ENCODE assay signal across 8 cellular contexts in genomic region chr15:93072440-93073394, GRCh38. TPM values are rescaled to one million over a fixed set of nuclear protein-coding genes. Genes with fewer than 3 reads are reported as not detected.
DNase-seq lines count a peak whose midpoint lies in the region; ATAC-seq, FAIRE-seq and TF ChIP-seq lines count a peak whose summit lies in the region.

No MANE protein-coding gene starts in this region.

- no peaks in the 10 kb centered on the region for H3K27me3 ChIP-seq in ectodermal cell (ENCODE audit: control insufficient read depth, insufficient read depth, low read length, poor library complexity, severe bottlenecking)
- peaks cover 39% of the 10 kb centered on the region for H3K27me3 ChIP-seq in lower lobe of right lung (ENCODE audit: low read depth)
- no peaks in the 10 kb centered on the region for H3K27me3 ChIP-seq in testis

- H3K4me1 ChIP-seq in ectodermal cell (ENCODE audit: control insufficient read depth, insufficient read depth, low read length): peaks cover 60% of the 10 kb centered on the region
- peaks cover 15% of the 10 kb centered on the region for H3K4me1 ChIP-seq in lower lobe of right lung
- peaks cover 29% of the 10 kb centered on the region for H3K4me1 ChIP-seq in testis

- no peaks in the 10 kb centered on the region for H3K9me3 Mint-ChIP-seq in activated CD4-positive, alpha-beta T cell treated with anti-CD3 and anti-CD28 coated beads for 36 hours (ENCODE audit: low read depth)
- H3K9me3 Mint-ChIP-seq in activated CD4-positive, alpha-beta T cell treated with anti-CD3 and anti-CD28 coated beads, Interleukin-2, amount 10 ng/mL, durations not matched to agents 7 days and 5 days: no peaks in the 10 kb centered on the region

- H3K4me3 ChIP-seq in ectodermal cell (ENCODE audit: insufficient read depth, low read depth, low read length) (peak overlapping the region; percentile 64), lower lobe of right lung (peak overlapping the region; percentile 65), testis (peak overlapping the region; percentile 72 to 74)

- intact Hi-C loops in activated CD4-positive, alpha-beta T cell treated with anti-CD3 and anti-CD28 coated beads for 36 hours (cut with DNase I, micrococcal nuclease): no loop called here
- intact Hi-C loops in lower lobe of right lung (cut with DNase I): no loop called here
- intact Hi-C loops in testis (cut with DNase I; ENCODE audit: low total_unique reads): no loop called here

- peaks cover 8% of the 10 kb centered on the region for H3K36me3 ChIP-seq in ectodermal cell (ENCODE audit: control insufficient read depth, insufficient read depth, low read length)
- no peaks in the 10 kb centered on the region for H3K36me3 ChIP-seq in lower lobe of right lung
- H3K36me3 ChIP-seq in testis (ENCODE audit: low read depth, missing control alignments): no peaks in the 10 kb centered on the region

- H3K4me3 Mint-ChIP-seq in activated CD4-positive, alpha-beta T cell treated with anti-CD3 and anti-CD28 coated beads for 36 hours: peak overlapping the region; percentile 52
- H3K4me3 Mint-ChIP-seq in activated CD4-positive, alpha-beta T cell treated with anti-CD3 and anti-CD28 coated beads, Interleukin-2, amount 10 ng/mL, durations not matched to agents 7 days and 5 days: no peak overlapping the region

- H3K27ac ChIP-seq in ectodermal cell (ENCODE audit: insufficient read depth, low read depth, low read length, poor library complexity, severe bottlenecking) (peak overlapping the region; percentile 70), lower lobe of right lung (peak overlapping the region; percentile 61), testis (peak overlapping the region; percentile 74 to 85)

- no peak for FAIRE-seq in RCC 7860 (lab: Jason Lieb, UNC)

- WGBS in ectodermal cell, 2 experiments: 0% methylated on average over 92 of the region's 92 CpGs
- 1% methylated on average over 29 to 71 of the region's 92 CpGs for WGBS in testis, 2 donors

- H3K27ac Mint-ChIP-seq in activated CD4-positive, alpha-beta T cell treated with anti-CD3 and anti-CD28 coated beads for 36 hours: no peak overlapping the region
- H3K27ac Mint-ChIP-seq in activated CD4-positive, alpha-beta T cell treated with anti-CD3 and anti-CD28 coated beads, Interleukin-2, amount 10 ng/mL, durations not matched to agents 7 days and 5 days: no peak overlapping the region

- POLR2A ChIA-PET in activated CD4-positive, alpha-beta T cell treated with anti-CD3 and anti-CD28 coated beads for 36 hours (lab: Charles Lee): no interaction called here
- POLR2A ChIA-PET in activated CD4-positive, alpha-beta T cell treated with anti-CD3 and anti-CD28 coated beads, Interleukin-2, amount 10 ng/mL, durations not matched to agents 7 days and 5 days (lab: Charles Lee): no interaction called here

- CTCF ChIA-PET in activated CD4-positive, alpha-beta T cell treated with anti-CD3 and anti-CD28 coated beads for 36 hours (lab: Charles Lee): no interaction called here
- CTCF ChIA-PET in activated CD4-positive, alpha-beta T cell treated with anti-CD3 and anti-CD28 coated beads, Interleukin-2, amount 10 ng/mL, durations not matched to agents 7 days and 5 days (lab: Charles Lee): interaction anchor here (0.7 to 1.6 kb wide), 3 partner anchors 15 to 20 kb away, joined by 3 to 4 read pairs (median 4); no protein-coding TSS in a partner anchor

- TF ChIP-seq POLR2A in testis (IDR thresholded peaks at IDR 0.05): no peak

- ATAC-seq in activated CD4-positive, alpha-beta T cell treated with anti-CD3 and anti-CD28 coated beads for 36 hours: no peak
- ATAC-seq in lower lobe of right lung (peak; percentile 94 to 95), GM18861 (IDR thresholded peaks at IDR 0.05; ENCODE audit: unreplicated experiment) (no peak)

- H3K4me1 Mint-ChIP-seq in activated CD4-positive, alpha-beta T cell treated with anti-CD3 and anti-CD28 coated beads for 36 hours: peaks cover 10% of the 10 kb centered on the region
- H3K4me1 Mint-ChIP-seq in activated CD4-positive, alpha-beta T cell treated with anti-CD3 and anti-CD28 coated beads, Interleukin-2, amount 10 ng/mL, durations not matched to agents 7 days and 5 days: peaks cover 13% of the 10 kb centered on the region

- peak; percentile 17 for DNase-seq in activated CD4-positive, alpha-beta T cell treated with anti-CD3 and anti-CD28 coated beads for 36 hours
- no peak for DNase-seq in activated CD4-positive, alpha-beta T cell treated with anti-CD3 and anti-CD28 coated beads, Interleukin-2, amount 10 ng/mL, durations not matched to agents 7 days and 5 days
- DNase-seq in NOMO-1 treated with DMSO at 0.1 percent for 48 hours (lab: John Stamatoyannopoulos, UW; ENCODE audit: unreplicated experiment) (peak; percentile 13), lower lobe of right lung (peak; percentile 82), testis (peak; percentile 81), RCC 7860 (ENCODE audit: low spot score) (no peak)

- no peak for TF ChIP-seq CTCF in lower lobe of right lung (IDR thresholded peaks at IDR 0.05)
- no peak for TF ChIP-seq CTCF in testis (IDR thresholded peaks at IDR 0.05)

- H3K27me3 Mint-ChIP-seq in activated CD4-positive, alpha-beta T cell treated with anti-CD3 and anti-CD28 coated beads for 36 hours: peaks cover 44% of the 10 kb centered on the region
- peaks cover 65% of the 10 kb centered on the region for H3K27me3 Mint-ChIP-seq in activated CD4-positive, alpha-beta T cell treated with anti-CD3 and anti-CD28 coated beads, Interleukin-2, amount 10 ng/mL, durations not matched to agents 7 days and 5 days

- H3K36me3 Mint-ChIP-seq in activated CD4-positive, alpha-beta T cell treated with anti-CD3 and anti-CD28 coated beads for 36 hours (ENCODE audit: low read depth): no peaks in the 10 kb centered on the region
- no peaks in the 10 kb centered on the region for H3K36me3 Mint-ChIP-seq in activated CD4-positive, alpha-beta T cell treated with anti-CD3 and anti-CD28 coated beads, Interleukin-2, amount 10 ng/mL, durations not matched to agents 7 days and 5 days (ENCODE audit: low read depth)

- H3K9me3 ChIP-seq in ectodermal cell (ENCODE audit: control insufficient read depth, low read length) (no peaks in the 10 kb centered on the region), lower lobe of right lung (no peaks in the 10 kb centered on the region), testis (no peaks in the 10 kb centered on the region)

RNA-seq across cellular contexts. Expression of gene RGMA, which starts 16.3 kb away (rescaled TPM):
- under 1 TPM; 0.11 to 0.14 TPM for total RNA-seq in activated CD4-positive, alpha-beta T cell treated with anti-CD3 and anti-CD28 coated beads for 36 hours
- under 1 TPM; 0.15 to 0.25 TPM for total RNA-seq in activated CD4-positive, alpha-beta T cell treated with anti-CD3 and anti-CD28 coated beads, Interleukin-2, amount 10 ng/mL, durations not matched to agents 7 days and 5 days
- 143 TPM for polyA plus RNA-seq in ectodermal cell (2013, experiment 1 of 4)
- polyA plus RNA-seq in ectodermal cell (2013, experiment 2 of 4): 162 TPM
- polyA plus RNA-seq in ectodermal cell (2013, experiment 3 of 4): 143 TPM
- 155 TPM for polyA plus RNA-seq in ectodermal cell (2013, experiment 4 of 4)
- total RNA-seq in lower lobe of right lung: 9.7 TPM
- 100 to 1,000 TPM in 1 of 2 donors, 10 to 100 TPM in 1; 65.4 to 120 TPM for total RNA-seq in testis
- polyA plus RNA-seq in testis (ENCODE audit: insufficient read depth, low read depth, low replicate concordance): 53.7 TPM

Comparison
In these comparisons a context has a peak if more than half of its experiments do, and no peak if none do; other contexts are left out.
1. DNase-seq: peak in activated CD4-positive, alpha-beta T cell treated with anti-CD3 and anti-CD28 coated beads for 36 hours (single experiment), NOMO-1 treated with DMSO at 0.1 percent for 48 hours (single experiment), lower lobe of right lung (single experiment) and testis (single experiment); none in activated CD4-positive, alpha-beta T cell treated with anti-CD3 and anti-CD28 coated beads, Interleukin-2, amount 10 ng/mL, durations not matched to agents 7 days and 5 days (single experiment) and RCC 7860 (single experiment).
2. ATAC-seq: peak in lower lobe of right lung (2 of 2); none in activated CD4-positive, alpha-beta T cell treated with anti-CD3 and anti-CD28 coated beads for 36 hours (single experiment) and GM18861 (single experiment).
3. Peak in every context shown above with its lines, with median percentiles within 50 percentile points of each other: H3K27ac ChIP-seq and H3K4me3 ChIP-seq.